ENCODE assay signal across 36 cellular contexts in the genomic region with DNA sequence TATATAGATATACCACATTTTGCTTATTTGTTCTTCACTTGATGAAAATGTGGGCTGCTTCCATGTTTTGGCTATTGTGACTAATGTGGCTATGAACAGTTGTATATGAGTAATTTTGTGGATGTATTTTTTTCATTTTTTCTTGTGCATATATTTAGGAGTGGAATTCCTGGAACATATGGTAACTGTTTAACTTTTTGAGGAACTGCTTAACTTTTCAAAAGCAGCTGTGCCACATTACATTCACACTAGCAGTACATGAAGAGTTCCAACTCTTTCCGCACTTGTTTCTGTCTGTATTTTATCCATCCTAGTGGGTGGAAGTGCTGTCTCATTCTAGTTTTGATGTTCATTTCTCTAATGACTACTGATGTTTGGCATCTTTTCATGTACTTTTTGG.
DNase-seq lines count a peak whose midpoint lies in the region; ATAC-seq and TF ChIP-seq lines count a peak whose summit lies in the region.
"Had no signal": no experiment of that assay in that cellular context is flagged by ENCODE, and none has a peak within 500 bp of the region (broad histone marks: within the 10 kb centered on the region; RNA-seq: fewer than 3 reads in every experiment).

No MANE protein-coding gene starts in this region.

- H2BK120ac ChIP-seq in IMR-90 (ENCODE audit: low read depth, low read length) = no peak overlapping the region
- H2BK120ac ChIP-seq in mesenchymal stem cell (ENCODE audit: low read depth, low read length) = no peak overlapping the region

- H3K23ac ChIP-seq in IMR-90 (ENCODE audit: low read depth, low read length) (no peak overlapping the region), mesenchymal stem cell (ENCODE audit: low read length in 2 of 2) (no peak overlapping the region)

- no peak overlapping the region for H3K9ac ChIP-seq in IMR-90 (ENCODE audit: low read depth, low read length)
- H3K9ac ChIP-seq in mesenchymal stem cell (ENCODE audit: low read length) = no peak overlapping the region

- H3K4me2 ChIP-seq in IMR-90 (ENCODE audit: low read depth, low read length) (peak overlapping the region; percentile 38; the same call in 1 of the 2 replicates), mesenchymal stem cell (ENCODE audit: low read length, poor library complexity, severe bottlenecking) (no peak overlapping the region)

- H4K91ac ChIP-seq in IMR-90 (ENCODE audit: insufficient read depth, low read depth, low read length) (no peak overlapping the region), mesenchymal stem cell (ENCODE audit: low read length) (no peak overlapping the region)

- H3K14ac ChIP-seq in IMR-90 (replicated peaks; ENCODE audit: low read depth, low read length) (no peak overlapping the region), mesenchymal stem cell (ENCODE audit: low read length in 2 of 2) (no peak overlapping the region)

- CTCF ChIA-PET in IMR-90 (lab: Yijun Ruan, JAX) = no interaction called here

- DNase-seq in EL (peak; percentile 20), IMR-90 (peak; percentile 91), fibroblast of gingiva (ENCODE audit: low read depth) (peak; percentile 22), mesenchymal stem cell (peak; percentile 6), dorsolateral prefrontal cortex (no peak)
- no peak for DNase-seq in stimulated activated CD8-positive, alpha-beta memory T cell treated with anti-CD3 and anti-CD28 coated beads, Interleukin-4, amount 100 ng/mL, for 48 hours
- DNase-seq: activated CD4-positive, alpha-beta T cell treated with anti-CD3 and anti-CD28 coated beads, Interleukin-2, amount 50 U/mL, for 1 hour; activated T-cell treated with anti-CD3 and anti-CD28 coated beads, Interleukin-2, amount 50 U/mL, for 4 hours; amniotic stem cell; Caco-2; cortex of kidney; DND-41; endodermal cell; H7; head of caudate nucleus; KG1; kidney glomerular epithelial cell; MM.1S; NCI-H1417; NCI-H2081 treated with DMSO at 0.1 percent for 48 hours; NCI-H226; NCI-H69; Peyer's patch; SHP77 treated with DMSO at 0.1 percent for 48 hours; spleen; stimulated activated CD4-positive, alpha-beta T cell treated with anti-CD3 and anti-CD28 coated beads, Interleukin-2, amount 100 ng/mL, for 48 hours; SW 1271; T1000 had no signal

- no peak overlapping the region for H2BK12ac ChIP-seq in mesenchymal stem cell (ENCODE audit: low read length in 2 of 2)

- H2AFZ ChIP-seq in IMR-90 (replicated peaks; ENCODE audit: low read length, poor library complexity) (no peak overlapping the region), mesenchymal stem cell (ENCODE audit: low read depth, low read length) (no peak overlapping the region)

- H3K18ac ChIP-seq in IMR-90 (ENCODE audit: low read depth, low read length) (no peak overlapping the region), mesenchymal stem cell (ENCODE audit: low read depth in 1 of 2, low read length in 2 of 2) (no peak overlapping the region)

- no peak overlapping the region for H2AK9ac ChIP-seq in IMR-90 (replicated peaks; ENCODE audit: low read depth, low read length, poor library complexity)

- H2BK15ac ChIP-seq in IMR-90 (ENCODE audit: low read depth, low read length) (no peak overlapping the region), mesenchymal stem cell (ENCODE audit: low read depth, poor library complexity, severe bottlenecking) (no peak overlapping the region)

- no TSS peak for BruUV-seq in IMR-90 (replicated peaks; lab: Mats Ljungman, UMichigan)

- WGBS in IMR-90 (ENCODE audit: extremely low coverage in 2 of 2, insufficient read length in 1 of 2), 2 experiments = no CpG with 5 or more reads among the region's 1 CpG
- 100% methylated on average over 1 of the region's 1 CpG for WGBS in mesenchymal stem cell

- TF ChIP-seq CTCF in IMR-90 (conservative IDR thresholded peaks at IDR 0.05; ENCODE audit: low read depth, low read length) (no peak), dorsolateral prefrontal cortex (IDR thresholded peaks at IDR 0.05 in 54 of 56, conservative IDR thresholded peaks at IDR 0.05 in 2 of 56; ENCODE audit: low read depth in 1 of 56, partially characterized antibody in 56 of 56) (no peak)

- no peaks in the 10 kb centered on the region; a peak in 1 of 4 replicates for H3K79me1 ChIP-seq in IMR-90 (ENCODE audit: low read depth in 1 of 2, low read length in 2 of 2)
- H3K79me1 ChIP-seq in mesenchymal stem cell (replicated peaks; ENCODE audit: low read length, poor library complexity, severe bottlenecking) = no peaks in the 10 kb centered on the region

- H2AK5ac ChIP-seq in IMR-90 (ENCODE audit: low read depth, low read length) (no peak overlapping the region), mesenchymal stem cell (ENCODE audit: low read length, severe bottlenecking) (no peak overlapping the region)

- TF ChIP-seq RAD21 in IMR-90 (IDR thresholded peaks at IDR 0.05; ENCODE audit: low read length) = no peak

- H4K8ac ChIP-seq in IMR-90 (ENCODE audit: low read depth in 2 of 2, low read length in 2 of 2) (no peak overlapping the region), mesenchymal stem cell (ENCODE audit: low read length) (no peak overlapping the region)

- H4K5ac ChIP-seq in IMR-90 (ENCODE audit: low read depth, low read length) = no peak overlapping the region

- H3K4me1 ChIP-seq in IMR-90 (ENCODE audit: control insufficient read depth, insufficient read depth, low read length) (peaks cover 3% of the 10 kb centered on the region; the same call in 1 of the 2 replicates), mesenchymal stem cell (ENCODE audit: control insufficient read depth, insufficient read depth, low read depth, low read length) (no peaks in the 10 kb centered on the region)
- H3K4me1 ChIP-seq: Caco-2, Peyer's patch, right atrium auricular region, spleen had no signal

- H2BK20ac ChIP-seq in IMR-90 (ENCODE audit: low read depth, low read length) = no peak overlapping the region

- H3K56ac ChIP-seq in IMR-90 (ENCODE audit: extremely low read depth, insufficient read depth, low read length) = no peak overlapping the region

- intact Hi-C loops in IMR-90 (cut with micrococcal nuclease) (loop anchor here (10.0 kb wide), 1 partner anchor 298 kb away; no protein-coding TSS in a partner anchor), dorsolateral prefrontal cortex (cut with DNase I) (loop anchor here in 1 of 2 donors (2.0 kb wide), 1 partner anchor 68 kb away; the partner anchor contains the start of gene JAK2)

- H3K4ac ChIP-seq in IMR-90 (ENCODE audit: low read depth, low read length) (no peak overlapping the region), mesenchymal stem cell (ENCODE audit: low read depth in 1 of 2, low read length in 2 of 2) (no peak overlapping the region)

- dilution Hi-C loops in IMR-90 (cut with HindIII; ENCODE audit: low sequenced_read_pairs, unreplicated experiment) = no loop called here

- H3K9me3 ChIP-seq in IMR-90 (ENCODE audit: control insufficient read depth, insufficient read depth, low read length) = no peaks in the 10 kb centered on the region
- no peaks in the 10 kb centered on the region for H3K9me3 ChIP-seq in mesenchymal stem cell (ENCODE audit: control insufficient read depth, low read length)
- H3K9me3 ChIP-seq: Caco-2, Peyer's patch, right atrium auricular region, spleen had no signal

- H3K4me3 ChIP-seq in IMR-90 (ENCODE audit: insufficient read depth, low read depth, low read length) (no peak overlapping the region), mesenchymal stem cell (ENCODE audit: insufficient read depth in 1 of 2, low read depth in 1 of 2, low read length in 2 of 2) (no peak overlapping the region), dorsolateral prefrontal cortex (no peak overlapping the region)
- H3K4me3 ChIP-seq: cardiac muscle cell, lung, Peyer's patch, right atrium auricular region, spleen had no signal

- no peaks in the 10 kb centered on the region for H3K9me1 ChIP-seq in IMR-90 (ENCODE audit: insufficient read depth, low read length)

- H3K27ac ChIP-seq in IMR-90 (ENCODE audit: insufficient read depth, low read length) (no peak overlapping the region), mesenchymal stem cell (ENCODE audit: low read length, poor library complexity, severe bottlenecking) (no peak overlapping the region), dorsolateral prefrontal cortex (peak overlapping the region in 1 of 59 donors; percentile 19)
- H3K27ac ChIP-seq: C4-2B, cardiac muscle cell, Peyer's patch, right atrium auricular region, spleen had no signal

- TF ChIP-seq POLR2A in IMR-90 (IDR thresholded peaks at IDR 0.05; ENCODE audit: low read depth, low read length) = no peak

- H3K36me3 ChIP-seq in IMR-90 (ENCODE audit: control insufficient read depth, insufficient read depth, low read length) (no peaks in the 10 kb centered on the region), mesenchymal stem cell (ENCODE audit: control insufficient read depth in 1 of 2, insufficient read depth in 2 of 2, low read depth in 1 of 2, low read length in 2 of 2) (peaks cover 0 to 53% of the 10 kb centered on the region in 2 experiments)
- H3K36me3 ChIP-seq: cardiac muscle cell had no signal

- in situ Hi-C loops in IMR-90 (cut with MboI; ENCODE audit: low sequenced_read_pairs) = no loop called here

- H2BK5ac ChIP-seq in IMR-90 (ENCODE audit: low read depth, low read length, poor library complexity, severe bottlenecking) (peak overlapping the region; percentile 80), mesenchymal stem cell (ENCODE audit: low read depth, low read length, poor library complexity, severe bottlenecking) (no peak overlapping the region)

- no peaks in the 10 kb centered on the region for H4K20me1 ChIP-seq in IMR-90 (ENCODE audit: insufficient read depth, low read length)

- ATAC-seq in IMR-90 (ENCODE audit: low read depth) (peak; percentile 93), HG03442 (IDR thresholded peaks at IDR 0.05; ENCODE audit: unreplicated experiment) (no peak), GM18870 (IDR thresholded peaks at IDR 0.05; ENCODE audit: unreplicated experiment) (no peak)
- ATAC-seq: activated T-cell treated with anti-CD3 and anti-CD28 coated beads, Interleukin-2, amount 50 U/mL, for 4 hours; esophagus mucosa; stimulated activated effector memory CD8-positive, alpha-beta T cell treated with anti-CD3 and anti-CD28 coated beads, Interleukin-12 subunit alpha, Interleukin-12 subunit beta, amount 100 ng/mL, for 72 hours had no signal

- H3K27me3 ChIP-seq in IMR-90 (ENCODE audit: control insufficient read depth, insufficient read depth, low read length) (no peaks in the 10 kb centered on the region), mesenchymal stem cell (ENCODE audit: control insufficient read depth in 1 of 2, insufficient read depth in 1 of 2, low read length in 2 of 2) (no peaks in the 10 kb centered on the region), dorsolateral prefrontal cortex (no peaks in the 10 kb centered on the region)
- H3K27me3 ChIP-seq: cardiac muscle cell, Peyer's patch, right atrium auricular region, spleen had no signal

- POLR2A ChIA-PET in IMR-90 (lab: Charles Lee; ENCODE audit: unreplicated experiment) = no interaction called here

TF ChIP-seq in IMR-90, 13 proteins besides CTCF, POLR2A, EP300 and RAD21 (continues in another document):
- TF ChIP-seq FOS (IDR thresholded peaks at IDR 0.05; ENCODE audit: low read depth, low read length) = no peak

Comparison
In these comparisons a context has a peak if more than half of its experiments do, and no peak if none do; other contexts are left out.
1. DNase-seq: peak in EL (single experiment), IMR-90 (single experiment), fibroblast of gingiva (single experiment) and mesenchymal stem cell (single experiment); none in stimulated activated CD8-positive, alpha-beta memory T cell treated with anti-CD3 and anti-CD28 coated beads, Interleukin-4, amount 100 ng/mL, for 48 hours (single experiment) and dorsolateral prefrontal cortex (0 of 10).